In the genomic region with DNA sequence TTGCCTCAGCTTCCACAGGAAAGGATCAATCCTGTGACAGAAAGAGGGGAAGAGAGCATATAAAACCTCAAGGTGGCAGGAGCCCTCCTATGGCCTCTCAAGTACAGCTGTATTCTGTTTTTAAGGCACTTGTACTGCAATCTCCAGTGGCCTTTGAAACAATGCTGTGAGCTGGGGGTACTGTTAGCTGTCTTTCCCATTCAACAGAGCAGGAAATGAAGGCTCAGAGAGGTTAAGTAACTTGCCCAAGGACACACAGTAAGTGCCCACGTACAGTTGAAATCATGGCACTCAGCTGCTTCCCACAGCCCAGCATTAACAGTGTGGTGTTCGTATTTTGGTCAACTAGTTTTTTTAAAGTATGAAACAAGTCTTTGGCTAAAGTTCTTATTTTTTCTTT, we compare ENCODE assay signal across 31 cellular contexts.
"Had no signal": no experiment of that assay in that cellular context is flagged by ENCODE, and none has a peak within 500 bp of the region (broad histone marks: within the 10 kb centered on the region; RNA-seq: fewer than 3 reads in every experiment).

No MANE protein-coding gene starts in this region.

- DNase-seq: activated CD4-positive, alpha-beta T cell treated with anti-CD3 and anti-CD28 coated beads for 4 hours; activated CD4-positive, alpha-beta T cell treated with anti-CD3 and anti-CD28 coated beads, Interleukin-2, amount 50 U/mL, for 4 hours; activated CD8-positive, alpha-beta memory T cell treated with anti-CD3 and anti-CD28 coated beads, Interleukin-2, amount 50 U/mL, for 4 hours; activated effector memory CD4-positive, alpha-beta T cell treated with anti-CD3 and anti-CD28 coated beads, Interleukin-2, amount 50 U/mL, for 16 hours; activated naive CD4-positive, alpha-beta T cell treated with anti-CD3 and anti-CD28 coated beads for 36 hours; activated naive CD8-positive, alpha-beta T cell treated with anti-CD3 and anti-CD28 coated beads for 36 hours; activated T-cell treated with anti-CD3 and anti-CD28 coated beads, Interleukin-2, amount 50 U/mL, for 1 hour; adrenal gland; aorta; cerebellar nuclear complex; colonic mucosa; effector CD8-positive, alpha-beta T cell; erythroblast; head of caudate nucleus; hippocampal formation; left cardiac atrium; left ventricle myocardium superior; naive B cell; nephron progenitor cell; ovary; stimulated activated CD4-positive, alpha-beta T cell treated with anti-CD3 and anti-CD28 coated beads, Interleukin-12 subunit alpha, Interleukin-12 subunit beta, amount 100 ng/mL, for 4 hours; stimulated activated CD4-positive, alpha-beta T cell treated with anti-CD3 and anti-CD28 coated beads, Interleukin-4, amount 100 ng/mL, for 1 hour had no signal

- H3K4me3 ChIP-seq: adrenal gland, cardiac muscle cell, colonic mucosa, ovary, skin epidermis, thoracic aorta, vagina had no signal

- H3K36me3 ChIP-seq: adrenal gland, cardiac muscle cell, colonic mucosa, neutrophil, ovary, thoracic aorta, vagina had no signal

- H3K4me1 ChIP-seq: adrenal gland, colonic mucosa had no signal

- H3K27me3 ChIP-seq: adrenal gland, cardiac muscle cell, ovary, vagina had no signal

- FAIRE-seq: keratinocyte had no signal

- ATAC-seq: left cardiac atrium; left ventricle myocardium superior; sciatic nerve; stimulated activated effector memory CD8-positive, alpha-beta T cell treated with anti-CD3 and anti-CD28 coated beads, Interleukin-12 subunit alpha, Interleukin-12 subunit beta, amount 100 ng/mL, for 72 hours had no signal

- H3K9me3 ChIP-seq: adrenal gland, colonic mucosa, neutrophil, ovary, thoracic aorta, vagina had no signal

- H3K27ac ChIP-seq: adrenal gland, cardiac muscle cell, colonic mucosa, neutrophil, ovary, skin epidermis, thoracic aorta, vagina, VCaP had no signal
